9 cellular contexts compared by ENCODE assay signal in genomic region chr14:73613046-73613383, GRCh38. TPM values are rescaled to one million over a fixed set of nuclear protein-coding genes. Genes with fewer than 3 reads are reported as not detected.
A peak's percentile ranks its signal among the peaks of the same experiment; 100 is the strongest.
DNase-seq lines count a peak whose midpoint lies in the region; ATAC-seq and TF ChIP-seq lines count a peak whose summit lies in the region.
"Had no signal": no experiment of that assay in that cellular context is flagged by ENCODE, and none has a peak within 500 bp of the region (broad histone marks: within the 10 kb centered on the region; RNA-seq: fewer than 3 reads in every experiment).

No MANE protein-coding gene starts in this region.

- no peak for TF ChIP-seq EP300 in sigmoid colon (IDR thresholded peaks at IDR 0.05)

- H3K4me1 Mint-ChIP-seq in WTC11 = peaks cover 8% of the 10 kb centered on the region

- H3K4me1 ChIP-seq in ACC112 (ENCODE audit: control insufficient read depth, insufficient read depth, low read length, unreplicated experiment) (peaks cover 9% of the 10 kb centered on the region), heart left ventricle (peaks cover 0 to 8% (median 0%) of the 10 kb centered on the region in 12 donors), sigmoid colon (peaks cover 0 to 11% (median 3%) of the 10 kb centered on the region in 4 donors)

- H3K9me3 ChIP-seq in heart left ventricle (peaks cover 0 to 8% (median 0%) of the 10 kb centered on the region in 12 donors), sigmoid colon (no peaks in the 10 kb centered on the region)

- H3K36me3 Mint-ChIP-seq in WTC11 = peaks cover 5% of the 10 kb centered on the region

- ATAC-seq in HG02642 (IDR thresholded peaks at IDR 0.05; ENCODE audit: poor library complexity, unreplicated experiment) (peak; percentile 17), WTC11 (peak; percentile 9), heart left ventricle (peak in 1 of 4 donors; percentile 44), GM19328 (IDR thresholded peaks at IDR 0.05; ENCODE audit: unreplicated experiment) (no peak)

- CTCF ChIA-PET in WTC11 (lab: Charles Lee) = interaction anchor here (0.8 to 1.9 kb wide), 8 partner anchors 11 to 116 kb away, joined by 3 to 16 read pairs (median 6); partner anchors contain the start of gene ACOT2

- H3K4me3 Mint-ChIP-seq in WTC11 = peak overlapping the region; percentile 88

- peak overlapping the region; percentile 80 for H3K4me3 ChIP-seq in ACC112 (ENCODE audit: low read depth, low read length)
- peak overlapping the region; percentile 37 to 82 (median 68) for H3K4me3 ChIP-seq in heart left ventricle
- H3K4me3 ChIP-seq in sigmoid colon = peak overlapping the region; percentile 48 to 69 (median 68)

- H3K27me3 Mint-ChIP-seq in WTC11 (ENCODE audit: low read depth) = peaks cover 47% of the 10 kb centered on the region

- no peaks in the 10 kb centered on the region for H3K79me2 ChIP-seq in ACC112 (ENCODE audit: control insufficient read depth, insufficient read depth, low read length, unreplicated experiment)

- DNase-seq in WTC11 (ENCODE audit: low spot score) = no peak
- DNase-seq in heart left ventricle = no peak
- no peak for DNase-seq in sigmoid colon
- no peak for DNase-seq in COLO829 (ENCODE audit: low spot score)
- DNase-seq in NAMALWA (ENCODE audit: low spot score) = no peak

- no peaks in the 10 kb centered on the region for H3K27me3 ChIP-seq in ACC112 (ENCODE audit: insufficient read depth, low read length)
- H3K27me3 ChIP-seq in heart left ventricle = peaks cover 0 to 5% (median 0%) of the 10 kb centered on the region in 9 donors
- no peaks in the 10 kb centered on the region for H3K27me3 ChIP-seq in sigmoid colon

- WGBS in heart left ventricle, 4 donors = 6 to 7% (median 7%) methylated on average over 11 to 13 of the region's 13 CpGs
- WGBS in sigmoid colon, 2 donors = 2 to 5% methylated on average over 13 of the region's 13 CpGs

- TF ChIP-seq CTCF in WTC11 (IDR thresholded peaks at IDR 0.05) (no peak), heart left ventricle (IDR thresholded peaks at IDR 0.05) (no peak), sigmoid colon (IDR thresholded peaks at IDR 0.05) (no peak)

- intact Hi-C loops in heart left ventricle (cut with DNase I) = no loop called here
- intact Hi-C loops in sigmoid colon (cut with DNase I) = no loop called here

- H2AFZ ChIP-seq in ACC112 (ENCODE audit: low read length, unreplicated experiment) = peak overlapping the region; percentile 83

- POLR2A ChIA-PET in WTC11 (lab: Charles Lee) = interaction anchor here (1.1 to 1.7 kb wide), 5 partner anchors 11 to 477 kb away, joined by 3 to 6 read pairs (median 4); partner anchors contain the start of genes PSEN1 and RIOX1

- H3K36me3 ChIP-seq in ACC112 (ENCODE audit: insufficient read depth, low read length) (no peaks in the 10 kb centered on the region), heart left ventricle (no peaks in the 10 kb centered on the region), sigmoid colon (no peaks in the 10 kb centered on the region)

- H3K27ac ChIP-seq in ACC112 (ENCODE audit: low read depth, low read length) (no peak overlapping the region), heart left ventricle (peak overlapping the region; percentile 63 to 87 (median 80)), sigmoid colon (peak overlapping the region; percentile 83 to 88 (median 86))

- TF ChIP-seq POLR2A in heart left ventricle (IDR thresholded peaks at IDR 0.05) (no peak), sigmoid colon (IDR thresholded peaks at IDR 0.05) (no peak)

- peaks cover 3% of the 10 kb centered on the region; the same call in 1 of the 2 replicates for H3K9me3 Mint-ChIP-seq in WTC11

- H3K27ac Mint-ChIP-seq in WTC11 = no peak overlapping the region

TF ChIP-seq in WTC11, 78 proteins besides CTCF, POLR2A, EP300 and RAD21:
- TF ChIP-seq ATF1 (CRISPR knock-in tag; IDR thresholded peaks at IDR 0.05) (no peak), NFYB (CRISPR knock-in tag; conservative IDR thresholded peaks at IDR 0.05; ENCODE audit: low read depth) (no peak), FOXK1 (CRISPR knock-in tag; IDR thresholded peaks at IDR 0.05) (no peak), MLX (CRISPR knock-in tag; IDR thresholded peaks at IDR 0.05) (no peak)
- TF ChIP-seq, protein P1, sequence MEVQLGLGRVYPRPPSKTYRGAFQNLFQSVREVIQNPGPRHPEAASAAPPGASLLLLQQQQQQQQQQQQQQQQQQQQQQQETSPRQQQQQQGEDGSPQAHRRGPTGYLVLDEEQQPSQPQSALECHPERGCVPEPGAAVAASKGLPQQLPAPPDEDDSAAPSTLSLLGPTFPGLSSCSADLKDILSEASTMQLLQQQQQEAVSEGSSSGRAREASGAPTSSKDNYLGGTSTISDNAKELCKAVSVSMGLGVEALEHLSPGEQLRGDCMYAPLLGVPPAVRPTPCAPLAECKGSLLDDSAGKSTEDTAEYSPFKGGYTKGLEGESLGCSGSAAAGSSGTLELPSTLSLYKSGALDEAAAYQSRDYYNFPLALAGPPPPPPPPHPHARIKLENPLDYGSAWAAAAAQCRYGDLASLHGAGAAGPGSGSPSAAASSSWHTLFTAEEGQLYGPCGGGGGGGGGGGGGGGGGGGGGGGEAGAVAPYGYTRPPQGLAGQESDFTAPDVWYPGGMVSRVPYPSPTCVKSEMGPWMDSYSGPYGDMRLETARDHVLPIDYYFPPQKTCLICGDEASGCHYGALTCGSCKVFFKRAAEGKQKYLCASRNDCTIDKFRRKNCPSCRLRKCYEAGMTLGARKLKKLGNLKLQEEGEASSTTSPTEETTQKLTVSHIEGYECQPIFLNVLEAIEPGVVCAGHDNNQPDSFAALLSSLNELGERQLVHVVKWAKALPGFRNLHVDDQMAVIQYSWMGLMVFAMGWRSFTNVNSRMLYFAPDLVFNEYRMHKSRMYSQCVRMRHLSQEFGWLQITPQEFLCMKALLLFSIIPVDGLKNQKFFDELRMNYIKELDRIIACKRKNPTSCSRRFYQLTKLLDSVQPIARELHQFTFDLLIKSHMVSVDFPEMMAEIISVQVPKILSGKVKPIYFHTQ (CRISPR knock-in tag; IDR thresholded peaks at IDR 0.05) = no peak
- TF ChIP-seq, protein P2, sequence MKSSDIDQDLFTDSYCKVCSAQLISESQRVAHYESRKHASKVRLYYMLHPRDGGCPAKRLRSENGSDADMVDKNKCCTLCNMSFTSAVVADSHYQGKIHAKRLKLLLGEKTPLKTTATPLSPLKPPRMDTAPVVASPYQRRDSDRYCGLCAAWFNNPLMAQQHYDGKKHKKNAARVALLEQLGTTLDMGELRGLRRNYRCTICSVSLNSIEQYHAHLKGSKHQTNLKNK (CRISPR knock-in tag; IDR thresholded peaks at IDR 0.05) = no peak

RNA-seq across cellular contexts. Expression of gene ACOT6, which starts 0.7 kb away (rescaled TPM):
- 0.13 to 0.37 TPM in 2 of 3 replicates, not detected in the other for total RNA-seq in WTC11 (2021)
- under 1 TPM in 1 of 9 donors, not detected in 8; 0.36 TPM for total RNA-seq in heart left ventricle
- polyA plus RNA-seq in heart left ventricle = not detected
- not detected for total RNA-seq in sigmoid colon
- polyA plus RNA-seq in sigmoid colon = not detected
- total RNA-seq: dermis microvascular lymphatic vessel endothelial cell had no signal

RNA-seq across cellular contexts. Expression of gene ACOT4, which starts 21.3 kb away (rescaled TPM):
- total RNA-seq in WTC11 (2021) (1.3 to 1.6 TPM (median 1.5 TPM) in 3 replicates), heart left ventricle (1 to 10 TPM in 3 of 9 donors, under 1 TPM in 6; 0.35 to 2.4 (median 0.95) TPM), sigmoid colon (1 to 10 TPM in 1 of 4 donors, under 1 TPM in 3; 0.33 to 2.2 (median 0.45) TPM)
- polyA plus RNA-seq in heart left ventricle (under 1 TPM; 0.27 to 0.62 TPM), sigmoid colon (1 to 10 TPM; 2.2 to 3.7 (median 3.6) TPM)

RNA-seq across cellular contexts. Expression of gene DNAL1, which starts 31.8 kb away (rescaled TPM):
- total RNA-seq in WTC11 (2021) (14.3 to 15.6 TPM (median 15.6 TPM) in 3 replicates), heart left ventricle (10 to 100 TPM in 7 of 9 donors, 1 to 10 TPM in 2; 5.2 to 24.5 (median 13.3) TPM), sigmoid colon (10 to 100 TPM in 2 of 4 donors, 1 to 10 TPM in 2; 5.6 to 20.0 (median 9.6) TPM)
- polyA plus RNA-seq in heart left ventricle (10 to 100 TPM in 1 of 2 donors, 1 to 10 TPM in 1; 8.9 to 19.2 TPM), sigmoid colon (1 to 10 TPM; 4.6 to 9.0 (median 5.1) TPM)

RNA-seq across cellular contexts. Expression of gene ACOT2, which starts 44.0 kb away (rescaled TPM):
- total RNA-seq in WTC11 (2021) = 10.5 to 13.7 TPM (median 11.0 TPM) in 3 replicates
- 100 to 1,000 TPM; 101 to 235 (median 156) TPM for total RNA-seq in heart left ventricle
- 100 to 1,000 TPM in 1 of 2 donors, 10 to 100 TPM in 1; 79.0 to 104 TPM for polyA plus RNA-seq in heart left ventricle
- 100 to 1,000 TPM in 2 of 4 donors, 10 to 100 TPM in 2; 44.7 to 125 (median 99.0) TPM for total RNA-seq in sigmoid colon
- polyA plus RNA-seq in sigmoid colon = 10 to 100 TPM; 19.2 to 36.8 (median 22.9) TPM

RNA-seq across cellular contexts. Expression of gene HEATR4, which starts 54.3 kb away (rescaled TPM):
- total RNA-seq in WTC11 (2021) = 0.25 to 0.63 TPM (median 0.46 TPM) in 3 replicates
- under 1 TPM in 5 of 9 donors, not detected in 4; 0.07 to 0.50 (median 0.25) TPM for total RNA-seq in heart left ventricle
- polyA plus RNA-seq in heart left ventricle = under 1 TPM; 0.04 to 0.11 TPM
- total RNA-seq in sigmoid colon = 1 to 10 TPM in 1 of 4 donors, under 1 TPM in 2, not detected in 1; 0.28 to 1.2 (median 0.49) TPM
- under 1 TPM in 1 of 3 donors, not detected in 2; 0.03 TPM for polyA plus RNA-seq in sigmoid colon
- total RNA-seq: dermis microvascular lymphatic vessel endothelial cell had no signal
